8 cellular contexts compared by ENCODE assay signal in the genomic region with DNA sequence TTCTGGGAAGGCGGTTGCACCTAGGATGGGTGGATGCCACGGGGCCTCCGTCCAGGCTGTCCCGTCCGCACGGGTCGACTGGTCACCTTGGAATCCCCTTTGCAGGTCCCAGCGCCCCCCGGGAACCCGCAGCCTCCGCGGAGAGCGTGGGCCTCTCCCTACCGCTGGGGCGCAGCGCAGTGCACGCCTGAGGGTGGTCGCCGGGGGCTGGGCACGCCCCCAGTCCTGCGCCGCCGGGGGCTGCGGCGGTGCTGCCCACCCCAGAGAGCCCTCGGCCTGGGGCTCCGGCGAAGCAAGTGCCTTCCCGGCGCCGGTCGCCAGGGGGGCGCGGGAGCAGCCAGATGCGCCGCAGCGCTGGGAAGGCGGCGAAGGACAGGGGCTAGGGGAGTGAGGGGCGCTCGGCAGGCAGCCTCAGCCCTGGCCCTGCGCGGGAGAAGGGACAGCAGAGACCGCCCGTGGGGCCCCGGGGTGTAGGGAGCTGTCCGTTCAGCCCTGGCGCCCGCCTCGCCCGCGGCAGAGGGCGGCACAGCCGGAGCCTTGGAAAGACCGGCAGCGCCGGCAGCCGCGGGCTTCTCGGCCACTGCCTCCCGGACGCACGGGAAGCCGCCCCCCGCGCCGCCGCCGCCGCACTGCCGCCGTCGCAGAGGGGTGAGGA. TPM values are rescaled to one million over a fixed set of nuclear protein-coding genes. Genes with fewer than 3 reads are reported as not detected.
DNase-seq lines count a peak whose midpoint lies in the region; ATAC-seq and TF ChIP-seq lines count a peak whose summit lies in the region.

No MANE protein-coding gene starts in this region.

- intact Hi-C loops in lower lobe of right lung (cut with DNase I) = no loop called here

- H3K27me3 ChIP-seq in lower lobe of right lung (ENCODE audit: low read depth) = peaks cover 95% of the 10 kb centered on the region

- H3K4me1 ChIP-seq in lower lobe of right lung = peaks cover 14% of the 10 kb centered on the region

- H3K9me3 ChIP-seq in lower lobe of right lung = no peaks in the 10 kb centered on the region

- H3K4me3 ChIP-seq in cardiac fibroblast (replicated peaks in 1 of 2; ENCODE audit: low read depth in 2 of 2, low read length in 2 of 2) = peak overlapping the region; percentile 6 to 32
- peak overlapping the region; percentile 42 for H3K4me3 ChIP-seq in lower lobe of right lung

- TF ChIP-seq CTCF in cardiac fibroblast (IDR thresholded peaks at IDR 0.05; ENCODE audit: low read depth, low read length) (peak; percentile 28), lower lobe of right lung (IDR thresholded peaks at IDR 0.05) (peak; percentile 28)

- peak; percentile 41 for ATAC-seq in lower lobe of right lung
- no peak for ATAC-seq in GM21528 (IDR thresholded peaks at IDR 0.05; ENCODE audit: low FRiP score, unreplicated experiment)

- DNase-seq in ELR (ENCODE audit: low read depth) = peak; percentile 50
- peak; percentile 56 for DNase-seq in NCI-H1105 (lab: John Stamatoyannopoulos, UW)
- peak; percentile 20 to 35 for DNase-seq in cardiac fibroblast (ENCODE audit: low read depth in 2 of 2)
- no peak for DNase-seq in lower lobe of right lung
- DNase-seq in stimulated activated naive CD4-positive, alpha-beta T cell treated with Interleukin-2 at 50 U/mL for 16 hours (lab: John Stamatoyannopoulos, UW) = no peak
- DNase-seq in RPMI8226 = no peak
- no peak for DNase-seq in kidney glomerular epithelial cell (lab: John Stamatoyannopoulos, UW)

- H3K27ac ChIP-seq in lower lobe of right lung = no peak overlapping the region

- H3K36me3 ChIP-seq in lower lobe of right lung = no peaks in the 10 kb centered on the region

RNA-seq across cellular contexts. Expression of a gene that starts 0.5 kb away (rescaled TPM):
- not detected for total RNA-seq in lower lobe of right lung

RNA-seq across cellular contexts. Expression of a gene that starts 40.5 kb away (rescaled TPM):
- 0.27 TPM for total RNA-seq in lower lobe of right lung

RNA-seq across cellular contexts. Expression of a gene that starts 43.0 kb away (rescaled TPM):
- total RNA-seq in lower lobe of right lung = 28.4 TPM

Comparison
In these comparisons a context has a peak if more than half of its experiments do, and no peak if none do; other contexts are left out.
1. DNase-seq: peak in ELR (single experiment), NCI-H1105 (single experiment) and cardiac fibroblast (2 of 2); none in lower lobe of right lung (single experiment), stimulated activated naive CD4-positive, alpha-beta T cell treated with Interleukin-2 at 50 U/mL for 16 hours (single experiment), RPMI8226 (single experiment) and kidney glomerular epithelial cell (single experiment).